ENCODE assay signal across 14 cellular contexts in the genomic region with DNA sequence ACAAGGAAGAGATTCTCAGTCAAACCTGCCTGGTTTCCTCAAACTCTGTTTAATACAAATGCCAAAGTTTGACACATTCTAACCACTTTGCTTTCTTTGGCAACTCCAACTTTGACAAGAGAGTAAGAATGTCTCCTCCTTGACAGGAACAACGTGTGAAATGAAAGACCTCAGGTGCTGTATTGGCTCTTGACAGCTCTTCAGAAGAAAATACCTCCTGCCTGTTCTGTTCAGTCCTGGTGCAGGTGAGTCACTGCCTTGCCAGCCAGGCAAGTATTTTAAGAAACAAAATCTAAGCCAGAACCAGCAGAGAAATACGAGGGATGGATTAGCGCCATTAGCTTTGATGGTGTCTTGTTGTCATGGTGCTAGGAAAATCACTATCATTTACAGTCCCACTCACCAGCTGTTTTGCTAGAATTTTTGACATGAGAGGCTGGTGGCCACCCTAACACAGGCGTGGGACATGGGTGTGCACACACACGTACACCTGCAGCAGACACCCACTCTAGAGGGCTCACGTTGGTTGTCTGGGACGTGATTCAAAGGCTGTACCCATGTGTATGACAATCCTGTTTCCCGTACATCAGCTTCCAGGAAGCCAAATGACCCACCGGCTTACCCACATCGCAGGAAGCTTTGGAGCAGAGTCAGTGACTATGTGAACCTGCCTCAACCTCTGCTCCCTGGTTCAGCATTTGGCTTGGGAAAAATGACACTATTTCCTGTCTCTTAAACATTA.
DNase-seq lines count a peak whose midpoint lies in the region; ATAC-seq and TF ChIP-seq lines count a peak whose summit lies in the region.
"Had no signal": no experiment of that assay in that cellular context is flagged by ENCODE, and none has a peak within 500 bp of the region (broad histone marks: within the 10 kb centered on the region; RNA-seq: fewer than 3 reads in every experiment).

No MANE protein-coding gene starts in this region.

- H3K9me3 ChIP-seq in adipocyte (ENCODE audit: control insufficient read depth, low read length) (no peaks in the 10 kb centered on the region), left ventricle myocardium inferior (replicated peaks) (no peaks in the 10 kb centered on the region), smooth muscle cell (replicated peaks; ENCODE audit: low read depth) (no peaks in the 10 kb centered on the region)

- no peaks in the 10 kb centered on the region for H3K79me2 ChIP-seq in smooth muscle cell (ENCODE audit: low read depth)

- H3K27me3 Mint-ChIP-seq in WTC11 (ENCODE audit: low read depth): no peaks in the 10 kb centered on the region

- no peak overlapping the region for H2AFZ ChIP-seq in smooth muscle cell (ENCODE audit: low read depth)

- H3K36me3 ChIP-seq in adipocyte (ENCODE audit: control insufficient read depth, insufficient read depth, low read length, severe bottlenecking): no peaks in the 10 kb centered on the region
- H3K36me3 ChIP-seq in left ventricle myocardium inferior: no peaks in the 10 kb centered on the region
- no peaks in the 10 kb centered on the region for H3K36me3 ChIP-seq in smooth muscle cell (ENCODE audit: low read depth)

- TF ChIP-seq CTCF in left ventricle myocardium inferior (IDR thresholded peaks at IDR 0.05; ENCODE audit: borderline replicate concordance) (no peak), smooth muscle cell (IDR thresholded peaks at IDR 0.05; ENCODE audit: borderline replicate concordance, insufficient read depth, poor library complexity, severe bottlenecking) (no peak), WTC11 (IDR thresholded peaks at IDR 0.05) (no peak)

- DNase-seq in DMS53 (lab: John Stamatoyannopoulos, UW) (peak; percentile 12), DMS53 treated with DMSO at 0.1 percent for 48 hours (lab: John Stamatoyannopoulos, UW; ENCODE audit: unreplicated experiment) (no peak), adipocyte (ENCODE audit: low read depth) (no peak), left ventricle myocardium inferior (no peak), smooth muscle cell (lab: John Stamatoyannopoulos, UW; ENCODE audit: unreplicated experiment) (no peak), WTC11 (ENCODE audit: low spot score) (no peak), NCI-H2171 treated with DMSO at 0.1 percent for 48 hours (lab: John Stamatoyannopoulos, UW) (no peak)
- DNase-seq: activated gamma-delta T cell treated with Interleukin-2 at 50 U/mL for 16 hours, COR-L47, GOT3, NCI-H446 had no signal

- H3K27me3 ChIP-seq in adipocyte (replicated peaks; ENCODE audit: control insufficient read depth, insufficient read depth, low read length) (no peaks in the 10 kb centered on the region), left ventricle myocardium inferior (ENCODE audit: low read depth) (no peaks in the 10 kb centered on the region), smooth muscle cell (ENCODE audit: low read depth) (no peaks in the 10 kb centered on the region)
- H3K27me3 ChIP-seq: dorsolateral prefrontal cortex had no signal

- POLR2A ChIA-PET in WTC11 (lab: Charles Lee): no interaction called here

- 78% methylated on average over 10 of the region's 10 CpGs for WGBS in smooth muscle cell (ENCODE audit: low lambda C conversion rate)

- no peaks in the 10 kb centered on the region for H4K20me1 ChIP-seq in smooth muscle cell (ENCODE audit: low read depth)

- intact Hi-C loops in left ventricle myocardium inferior (cut with micrococcal nuclease): no loop called here

- H3K27ac ChIP-seq in left ventricle myocardium inferior (replicated peaks) (peak overlapping the region; percentile 100), smooth muscle cell (ENCODE audit: low read depth) (peak overlapping the region; percentile 49)
- H3K27ac ChIP-seq: 22Rv1 had no signal

- H3K4me3 ChIP-seq in adipocyte (ENCODE audit: low read length): no peak overlapping the region
- no peak overlapping the region for H3K4me3 ChIP-seq in left ventricle myocardium inferior
- no peak overlapping the region for H3K4me3 ChIP-seq in smooth muscle cell
- H3K4me3 ChIP-seq: dorsolateral prefrontal cortex had no signal

- H3K27ac Mint-ChIP-seq in WTC11: no peak overlapping the region

- no peak overlapping the region for H3K4me3 Mint-ChIP-seq in WTC11

- ATAC-seq in WTC11: no peak
- no peak for ATAC-seq in GM21717 (IDR thresholded peaks at IDR 0.05; ENCODE audit: unreplicated experiment)

- H3F3A ChIP-seq in smooth muscle cell (ENCODE audit: low read depth): peaks cover 8% of the 10 kb centered on the region

- peak overlapping the region; percentile 3 for H3K9ac ChIP-seq in adipocyte (ENCODE audit: low read length)
- no peak overlapping the region for H3K9ac ChIP-seq in smooth muscle cell (ENCODE audit: low read depth)

- H3K4me1 ChIP-seq in adipocyte (ENCODE audit: control insufficient read depth, insufficient read depth, low read length): peaks cover 45% of the 10 kb centered on the region
- peaks cover 77% of the 10 kb centered on the region for H3K4me1 ChIP-seq in left ventricle myocardium inferior
- peaks cover 9% of the 10 kb centered on the region for H3K4me1 ChIP-seq in smooth muscle cell (ENCODE audit: low read depth)

- H3K9me3 Mint-ChIP-seq in WTC11: no peaks in the 10 kb centered on the region

- CTCF ChIA-PET in WTC11 (lab: Charles Lee): no interaction called here

- peaks cover 10% of the 10 kb centered on the region; the same call in 1 of the 2 replicates for H3K4me1 Mint-ChIP-seq in WTC11

- peak overlapping the region; percentile 38 for H3K4me2 ChIP-seq in smooth muscle cell

- H3K36me3 Mint-ChIP-seq in WTC11: no peaks in the 10 kb centered on the region

TF ChIP-seq in WTC11, 78 proteins besides CTCF, POLR2A, EP300 and RAD21 (continues in another document):
- no peak for TF ChIP-seq CREM (CRISPR knock-in tag; IDR thresholded peaks at IDR 0.05)
- no peak for TF ChIP-seq ZNF121 (CRISPR knock-in tag; IDR thresholded peaks at IDR 0.05)
- no peak for TF ChIP-seq ZBTB21 (CRISPR knock-in tag; IDR thresholded peaks at IDR 0.05; ENCODE audit: borderline replicate concordance)
- TF ChIP-seq RORB (CRISPR knock-in tag; IDR thresholded peaks at IDR 0.05): no peak
- TF ChIP-seq, protein P1, sequence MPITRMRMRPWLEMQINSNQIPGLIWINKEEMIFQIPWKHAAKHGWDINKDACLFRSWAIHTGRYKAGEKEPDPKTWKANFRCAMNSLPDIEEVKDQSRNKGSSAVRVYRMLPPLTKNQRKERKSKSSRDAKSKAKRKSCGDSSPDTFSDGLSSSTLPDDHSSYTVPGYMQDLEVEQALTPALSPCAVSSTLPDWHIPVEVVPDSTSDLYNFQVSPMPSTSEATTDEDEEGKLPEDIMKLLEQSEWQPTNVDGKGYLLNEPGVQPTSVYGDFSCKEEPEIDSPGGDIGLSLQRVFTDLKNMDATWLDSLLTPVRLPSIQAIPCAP (CRISPR knock-in tag; IDR thresholded peaks at IDR 0.05): no peak
- TF ChIP-seq, protein P2, sequence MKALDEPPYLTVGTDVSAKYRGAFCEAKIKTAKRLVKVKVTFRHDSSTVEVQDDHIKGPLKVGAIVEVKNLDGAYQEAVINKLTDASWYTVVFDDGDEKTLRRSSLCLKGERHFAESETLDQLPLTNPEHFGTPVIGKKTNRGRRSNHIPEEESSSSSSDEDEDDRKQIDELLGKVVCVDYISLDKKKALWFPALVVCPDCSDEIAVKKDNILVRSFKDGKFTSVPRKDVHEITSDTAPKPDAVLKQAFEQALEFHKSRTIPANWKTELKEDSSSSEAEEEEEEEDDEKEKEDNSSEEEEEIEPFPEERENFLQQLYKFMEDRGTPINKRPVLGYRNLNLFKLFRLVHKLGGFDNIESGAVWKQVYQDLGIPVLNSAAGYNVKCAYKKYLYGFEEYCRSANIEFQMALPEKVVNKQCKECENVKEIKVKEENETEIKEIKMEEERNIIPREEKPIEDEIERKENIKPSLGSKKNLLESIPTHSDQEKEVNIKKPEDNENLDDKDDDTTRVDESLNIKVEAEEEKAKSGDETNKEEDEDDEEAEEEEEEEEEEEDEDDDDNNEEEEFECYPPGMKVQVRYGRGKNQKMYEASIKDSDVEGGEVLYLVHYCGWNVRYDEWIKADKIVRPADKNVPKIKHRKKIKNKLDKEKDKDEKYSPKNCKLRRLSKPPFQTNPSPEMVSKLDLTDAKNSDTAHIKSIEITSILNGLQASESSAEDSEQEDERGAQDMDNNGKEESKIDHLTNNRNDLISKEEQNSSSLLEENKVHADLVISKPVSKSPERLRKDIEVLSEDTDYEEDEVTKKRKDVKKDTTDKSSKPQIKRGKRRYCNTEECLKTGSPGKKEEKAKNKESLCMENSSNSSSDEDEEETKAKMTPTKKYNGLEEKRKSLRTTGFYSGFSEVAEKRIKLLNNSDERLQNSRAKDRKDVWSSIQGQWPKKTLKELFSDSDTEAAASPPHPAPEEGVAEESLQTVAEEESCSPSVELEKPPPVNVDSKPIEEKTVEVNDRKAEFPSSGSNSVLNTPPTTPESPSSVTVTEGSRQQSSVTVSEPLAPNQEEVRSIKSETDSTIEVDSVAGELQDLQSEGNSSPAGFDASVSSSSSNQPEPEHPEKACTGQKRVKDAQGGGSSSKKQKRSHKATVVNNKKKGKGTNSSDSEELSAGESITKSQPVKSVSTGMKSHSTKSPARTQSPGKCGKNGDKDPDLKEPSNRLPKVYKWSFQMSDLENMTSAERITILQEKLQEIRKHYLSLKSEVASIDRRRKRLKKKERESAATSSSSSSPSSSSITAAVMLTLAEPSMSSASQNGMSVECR (CRISPR knock-in tag; IDR thresholded peaks at IDR 0.05; ENCODE audit: borderline replicate concordance): no peak
- TF ChIP-seq, protein P3, sequence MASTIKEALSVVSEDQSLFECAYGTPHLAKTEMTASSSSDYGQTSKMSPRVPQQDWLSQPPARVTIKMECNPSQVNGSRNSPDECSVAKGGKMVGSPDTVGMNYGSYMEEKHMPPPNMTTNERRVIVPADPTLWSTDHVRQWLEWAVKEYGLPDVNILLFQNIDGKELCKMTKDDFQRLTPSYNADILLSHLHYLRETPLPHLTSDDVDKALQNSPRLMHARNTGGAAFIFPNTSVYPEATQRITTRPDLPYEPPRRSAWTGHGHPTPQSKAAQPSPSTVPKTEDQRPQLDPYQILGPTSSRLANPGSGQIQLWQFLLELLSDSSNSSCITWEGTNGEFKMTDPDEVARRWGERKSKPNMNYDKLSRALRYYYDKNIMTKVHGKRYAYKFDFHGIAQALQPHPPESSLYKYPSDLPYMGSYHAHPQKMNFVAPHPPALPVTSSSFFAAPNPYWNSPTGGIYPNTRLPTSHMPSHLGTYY (CRISPR knock-in tag; IDR thresholded peaks at IDR 0.05): no peak
- TF ChIP-seq PRRX2 (CRISPR knock-in tag; IDR thresholded peaks at IDR 0.05): no peak
- TF ChIP-seq CREB1 (CRISPR knock-in tag; IDR thresholded peaks at IDR 0.05): no peak
- TF ChIP-seq NFYB (CRISPR knock-in tag; conservative IDR thresholded peaks at IDR 0.05; ENCODE audit: low read depth): no peak
